ENCODE assay signal across 8 cellular contexts in the genomic region with DNA sequence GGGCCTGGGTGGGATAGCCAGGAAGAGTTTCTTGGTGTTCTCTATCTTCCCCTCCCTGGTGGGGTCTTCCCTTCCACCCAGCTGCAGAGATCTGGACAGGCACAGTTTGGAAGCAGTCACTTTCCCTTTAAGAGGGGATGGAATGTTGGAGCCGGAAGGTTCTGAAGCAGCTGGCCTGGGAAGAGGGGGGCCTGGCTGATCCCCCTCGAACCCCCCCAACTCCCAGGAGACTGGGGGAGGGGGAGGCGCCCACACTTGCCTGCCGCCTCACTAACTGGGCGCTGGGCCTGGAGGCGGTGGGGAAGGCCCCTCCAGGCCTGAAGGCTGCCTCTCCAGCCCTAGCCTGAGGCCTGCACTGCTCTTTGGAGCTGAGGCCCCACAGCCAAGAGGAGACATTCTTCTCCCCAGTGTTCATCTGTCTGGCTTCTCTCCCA. TPM values are rescaled to one million over a fixed set of nuclear protein-coding genes. Genes with fewer than 3 reads are reported as not detected.
A peak's percentile ranks its signal among the peaks of the same experiment; 100 is the strongest.
DNase-seq lines count a peak whose midpoint lies in the region; ATAC-seq and TF ChIP-seq lines count a peak whose summit lies in the region.

No MANE protein-coding gene starts in this region.

- peaks cover under 1% of the 10 kb centered on the region; the same call in 1 of the 2 replicates for H3K36me3 ChIP-seq in HAP-1 (replicated peaks)
- H3K36me3 ChIP-seq in WERI-Rb-1 = peaks cover 23% of the 10 kb centered on the region

- H3K27me3 Mint-ChIP-seq in natural killer cell (ENCODE audit: low read depth in 2 of 2) = no peaks in the 10 kb centered on the region

- intact Hi-C loops in natural killer cell (cut with micrococcal nuclease) = no loop called here

- ATAC-seq in natural killer cell = no peak
- ATAC-seq in GM21381 (IDR thresholded peaks at IDR 0.05; ENCODE audit: unreplicated experiment) = no peak

- H3K4me3 ChIP-seq in HAP-1 (peak overlapping the region; percentile 84), WERI-Rb-1 (ENCODE audit: low read depth, low read length) (peak overlapping the region; percentile 98)

- peak; percentile 61 for DNase-seq in Ammon's horn (ENCODE audit: low spot score)
- DNase-seq in HAP-1 (ENCODE audit: low spot score in 2 of 2) = peak in 1 of 2 experiments; percentile 35
- peak; percentile 63 for DNase-seq in WERI-Rb-1
- DNase-seq in fibroblast of the conjunctiva (ENCODE audit: low read depth) = peak; percentile 67
- no peak for DNase-seq in natural killer cell
- no peak for DNase-seq in CD1c-positive myeloid dendritic cell (ENCODE audit: extremely low spot score)
- no peak for DNase-seq in GDM1 (lab: John Stamatoyannopoulos, UW)

- no peaks in the 10 kb centered on the region for H3K36me3 Mint-ChIP-seq in natural killer cell

- peak overlapping the region; percentile 94 for H3K4me3 Mint-ChIP-seq in natural killer cell

- in situ Hi-C loops in HAP-1 (cut with MboI; ENCODE audit: low sequenced_read_pairs) = no loop called here

- H3K27ac ChIP-seq in WERI-Rb-1 = peak overlapping the region; percentile 99

- H3K4me1 Mint-ChIP-seq in natural killer cell = peaks cover 32 to 40% of the 10 kb centered on the region in 2 donors

- TF ChIP-seq CTCF in WERI-Rb-1 (IDR thresholded peaks at IDR 0.05; ENCODE audit: low read depth, low read length) = no peak
- no peak for TF ChIP-seq CTCF in natural killer cell (IDR thresholded peaks at IDR 0.05)

- H3K27me3 ChIP-seq in HAP-1 (ENCODE audit: low read depth) (no peaks in the 10 kb centered on the region), WERI-Rb-1 (ENCODE audit: insufficient read depth, low read depth, severe bottlenecking) (no peaks in the 10 kb centered on the region)

- H3K9me3 ChIP-seq in HAP-1 = no peaks in the 10 kb centered on the region
- no peaks in the 10 kb centered on the region for H3K9me3 ChIP-seq in WERI-Rb-1 (ENCODE audit: severe bottlenecking)

- no peaks in the 10 kb centered on the region for H3K9me3 Mint-ChIP-seq in natural killer cell

- peak overlapping the region; percentile 42 to 92 for H3K27ac Mint-ChIP-seq in natural killer cell

- H3K4me1 ChIP-seq in HAP-1 = peaks cover 9% of the 10 kb centered on the region

RNA-seq across cellular contexts. Expression of gene DVL3, which starts 1.4 kb away (rescaled TPM):
- 10 to 100 TPM; 59.1 to 77.5 (median 59.7) TPM for total RNA-seq in natural killer cell

RNA-seq across cellular contexts. Expression of gene AP2M1, which starts 18.1 kb away (rescaled TPM):
- total RNA-seq in natural killer cell = 100 to 1,000 TPM; 157 to 188 (median 168) TPM

RNA-seq across cellular contexts. Expression of gene EIF2B5, which starts 21.4 kb away (rescaled TPM):
- 10 to 100 TPM; 44.5 to 59.4 (median 54.8) TPM for total RNA-seq in natural killer cell

RNA-seq across cellular contexts. Expression of gene ABCF3, which starts 29.5 kb away (rescaled TPM):
- 100 to 1,000 TPM; 128 to 168 (median 157) TPM for total RNA-seq in natural killer cell

RNA-seq across cellular contexts. Expression of gene HTR3E, which starts 59.7 kb away (rescaled TPM):
- total RNA-seq in natural killer cell = not detected

Comparison
In these comparisons a context has a peak if more than half of its experiments do, and no peak if none do; other contexts are left out.
1. DNase-seq: peak in Ammon's horn (single experiment), WERI-Rb-1 (single experiment) and fibroblast of the conjunctiva (single experiment); none in natural killer cell (single experiment), CD1c-positive myeloid dendritic cell (single experiment) and GDM1 (single experiment).